Comparison of ENCODE assay signal across 17 cellular contexts in genomic region chr11:128042290-128042751, GRCh38.
DNase-seq lines count a peak whose midpoint lies in the region; ATAC-seq and TF ChIP-seq lines count a peak whose summit lies in the region.
"Had no signal": no experiment of that assay in that cellular context is flagged by ENCODE, and none has a peak within 500 bp of the region (broad histone marks: within the 10 kb centered on the region; RNA-seq: fewer than 3 reads in every experiment).

No MANE protein-coding gene starts in this region.

- intact Hi-C loops in activated CD4-positive, alpha-beta memory T cell treated with anti-CD3 and anti-CD28 coated beads for 36 hours (cut with micrococcal nuclease) = no loop called here

- no peaks in the 10 kb centered on the region for H3K27me3 Mint-ChIP-seq in activated CD4-positive, alpha-beta memory T cell treated with anti-CD3 and anti-CD28 coated beads for 36 hours
- no peaks in the 10 kb centered on the region for H3K27me3 Mint-ChIP-seq in activated CD4-positive, alpha-beta memory T cell treated with anti-CD3 and anti-CD28 coated beads, Interleukin-2, amount 10 ng/mL, durations not matched to agents 7 days and 5 days
- no peaks in the 10 kb centered on the region for H3K27me3 Mint-ChIP-seq in activated naive CD8-positive, alpha-beta T cell treated with anti-CD3 and anti-CD28 coated beads for 36 hours
- peaks cover 4% of the 10 kb centered on the region for H3K27me3 Mint-ChIP-seq in nephron (ENCODE audit: low read depth)

- TF ChIP-seq CTCF in nephron (IDR thresholded peaks at IDR 0.05; ENCODE audit: unreplicated experiment in 3 of 3) = no peak

- H3K9me3 ChIP-seq in KOPT-K1 (ENCODE audit: insufficient read depth, low read length, poor library complexity, severe bottlenecking) = peaks cover 15% of the 10 kb centered on the region
- H3K9me3 ChIP-seq: heart right ventricle had no signal

- ATAC-seq in GM18520 (IDR thresholded peaks at IDR 0.05; ENCODE audit: unreplicated experiment) = no peak
- ATAC-seq: heart right ventricle, Right ventricle myocardium inferior, sciatic nerve had no signal

- CTCF ChIA-PET in activated CD4-positive, alpha-beta memory T cell treated with anti-CD3 and anti-CD28 coated beads for 36 hours (lab: Charles Lee) = interaction anchor here (2.4 to 3.4 kb wide), 2 partner anchors 10 to 115 kb away, joined by 9 to 23 read pairs; no protein-coding TSS in a partner anchor
- CTCF ChIA-PET in activated CD4-positive, alpha-beta memory T cell treated with anti-CD3 and anti-CD28 coated beads, Interleukin-2, amount 10 ng/mL, durations not matched to agents 7 days and 5 days (lab: Charles Lee) = interaction anchor here (0.8 to 2.4 kb wide), 5 partner anchors 10 to 788 kb away, joined by 3 to 7 read pairs (median 4); no protein-coding TSS in a partner anchor

- peak overlapping the region; percentile 53 for H3K27ac Mint-ChIP-seq in activated CD4-positive, alpha-beta memory T cell treated with anti-CD3 and anti-CD28 coated beads for 36 hours
- H3K27ac Mint-ChIP-seq in activated CD4-positive, alpha-beta memory T cell treated with anti-CD3 and anti-CD28 coated beads, Interleukin-2, amount 10 ng/mL, durations not matched to agents 7 days and 5 days = no peak overlapping the region
- peak overlapping the region; percentile 9 for H3K27ac Mint-ChIP-seq in activated naive CD8-positive, alpha-beta T cell treated with anti-CD3 and anti-CD28 coated beads for 36 hours
- peak overlapping the region in 2 of 3 experiments; percentile 36 to 71 for H3K27ac Mint-ChIP-seq in nephron

- peak overlapping the region; percentile 40 for H3K4me3 Mint-ChIP-seq in activated CD4-positive, alpha-beta memory T cell treated with anti-CD3 and anti-CD28 coated beads for 36 hours
- H3K4me3 Mint-ChIP-seq in activated CD4-positive, alpha-beta memory T cell treated with anti-CD3 and anti-CD28 coated beads, Interleukin-2, amount 10 ng/mL, durations not matched to agents 7 days and 5 days = no peak overlapping the region
- no peak overlapping the region for H3K4me3 Mint-ChIP-seq in activated naive CD8-positive, alpha-beta T cell treated with anti-CD3 and anti-CD28 coated beads for 36 hours
- no peak overlapping the region for H3K4me3 Mint-ChIP-seq in nephron

- peaks cover 9% of the 10 kb centered on the region for H3K9me3 Mint-ChIP-seq in activated CD4-positive, alpha-beta memory T cell treated with anti-CD3 and anti-CD28 coated beads for 36 hours
- peaks cover 8% of the 10 kb centered on the region for H3K9me3 Mint-ChIP-seq in activated CD4-positive, alpha-beta memory T cell treated with anti-CD3 and anti-CD28 coated beads, Interleukin-2, amount 10 ng/mL, durations not matched to agents 7 days and 5 days
- H3K9me3 Mint-ChIP-seq in activated naive CD8-positive, alpha-beta T cell treated with anti-CD3 and anti-CD28 coated beads for 36 hours = peaks cover 12% of the 10 kb centered on the region
- H3K9me3 Mint-ChIP-seq in nephron = peaks cover 3% of the 10 kb centered on the region

- H3K36me3 ChIP-seq in KOPT-K1 (ENCODE audit: insufficient read depth, low read length) = no peaks in the 10 kb centered on the region
- H3K36me3 ChIP-seq: cardiac muscle cell, heart right ventricle had no signal

- peaks cover 71% of the 10 kb centered on the region for H3K4me1 Mint-ChIP-seq in activated CD4-positive, alpha-beta memory T cell treated with anti-CD3 and anti-CD28 coated beads for 36 hours (ENCODE audit: low read depth)
- peaks cover 60% of the 10 kb centered on the region for H3K4me1 Mint-ChIP-seq in activated CD4-positive, alpha-beta memory T cell treated with anti-CD3 and anti-CD28 coated beads, Interleukin-2, amount 10 ng/mL, durations not matched to agents 7 days and 5 days
- H3K4me1 Mint-ChIP-seq in activated naive CD8-positive, alpha-beta T cell treated with anti-CD3 and anti-CD28 coated beads for 36 hours = peaks cover 46% of the 10 kb centered on the region
- H3K4me1 Mint-ChIP-seq in nephron = peaks cover 8% of the 10 kb centered on the region

- peaks cover 2% of the 10 kb centered on the region for H3K36me3 Mint-ChIP-seq in activated CD4-positive, alpha-beta memory T cell treated with anti-CD3 and anti-CD28 coated beads for 36 hours
- peaks cover 9% of the 10 kb centered on the region for H3K36me3 Mint-ChIP-seq in activated CD4-positive, alpha-beta memory T cell treated with anti-CD3 and anti-CD28 coated beads, Interleukin-2, amount 10 ng/mL, durations not matched to agents 7 days and 5 days (ENCODE audit: low read depth)
- peaks cover 18% of the 10 kb centered on the region for H3K36me3 Mint-ChIP-seq in activated naive CD8-positive, alpha-beta T cell treated with anti-CD3 and anti-CD28 coated beads for 36 hours
- H3K36me3 Mint-ChIP-seq in nephron (ENCODE audit: low read depth) = no peaks in the 10 kb centered on the region

- POLR2A ChIA-PET in activated CD4-positive, alpha-beta memory T cell treated with anti-CD3 and anti-CD28 coated beads for 36 hours (lab: Charles Lee) = interaction anchor here (0.9 kb wide), 1 partner anchor 11 kb away, joined by 3 read pairs; no protein-coding TSS in a partner anchor
- POLR2A ChIA-PET in activated CD4-positive, alpha-beta memory T cell treated with anti-CD3 and anti-CD28 coated beads, Interleukin-2, amount 10 ng/mL, durations not matched to agents 7 days and 5 days (lab: Charles Lee) = interaction anchor here (0.6 to 1.9 kb wide), 4 partner anchors 10 to 478 kb away, joined by 3 to 11 read pairs (median 4); no protein-coding TSS in a partner anchor

- DNase-seq in activated CD4-positive, alpha-beta memory T cell treated with anti-CD3 and anti-CD28 coated beads for 36 hours = no peak
- DNase-seq in activated CD4-positive, alpha-beta memory T cell treated with anti-CD3 and anti-CD28 coated beads, Interleukin-2, amount 10 ng/mL, durations not matched to agents 7 days and 5 days = no peak
- DNase-seq in activated naive CD8-positive, alpha-beta T cell treated with anti-CD3 and anti-CD28 coated beads for 36 hours = no peak
- DNase-seq in OCI-M1 (lab: John Stamatoyannopoulos, UW) (no peak), RKO (ENCODE audit: low spot score) (no peak)
- DNase-seq: effector CD8-positive, alpha-beta T cell; heart right ventricle; islet precursor cell; MM.1S; NCI-H2107; stimulated activated CD4-positive, alpha-beta T cell treated with anti-CD3 and anti-CD28 coated beads, Interleukin-2, amount 100 ng/mL, for 24 hours had no signal

- peak overlapping the region; percentile 16 for H3K27ac ChIP-seq in KOPT-K1 (ENCODE audit: low read depth, low read length, poor library complexity, severe bottlenecking)
- H3K27ac ChIP-seq: cardiac muscle cell, heart right ventricle had no signal
